Comparison of ENCODE assay signal across 18 cellular contexts in the genomic region with DNA sequence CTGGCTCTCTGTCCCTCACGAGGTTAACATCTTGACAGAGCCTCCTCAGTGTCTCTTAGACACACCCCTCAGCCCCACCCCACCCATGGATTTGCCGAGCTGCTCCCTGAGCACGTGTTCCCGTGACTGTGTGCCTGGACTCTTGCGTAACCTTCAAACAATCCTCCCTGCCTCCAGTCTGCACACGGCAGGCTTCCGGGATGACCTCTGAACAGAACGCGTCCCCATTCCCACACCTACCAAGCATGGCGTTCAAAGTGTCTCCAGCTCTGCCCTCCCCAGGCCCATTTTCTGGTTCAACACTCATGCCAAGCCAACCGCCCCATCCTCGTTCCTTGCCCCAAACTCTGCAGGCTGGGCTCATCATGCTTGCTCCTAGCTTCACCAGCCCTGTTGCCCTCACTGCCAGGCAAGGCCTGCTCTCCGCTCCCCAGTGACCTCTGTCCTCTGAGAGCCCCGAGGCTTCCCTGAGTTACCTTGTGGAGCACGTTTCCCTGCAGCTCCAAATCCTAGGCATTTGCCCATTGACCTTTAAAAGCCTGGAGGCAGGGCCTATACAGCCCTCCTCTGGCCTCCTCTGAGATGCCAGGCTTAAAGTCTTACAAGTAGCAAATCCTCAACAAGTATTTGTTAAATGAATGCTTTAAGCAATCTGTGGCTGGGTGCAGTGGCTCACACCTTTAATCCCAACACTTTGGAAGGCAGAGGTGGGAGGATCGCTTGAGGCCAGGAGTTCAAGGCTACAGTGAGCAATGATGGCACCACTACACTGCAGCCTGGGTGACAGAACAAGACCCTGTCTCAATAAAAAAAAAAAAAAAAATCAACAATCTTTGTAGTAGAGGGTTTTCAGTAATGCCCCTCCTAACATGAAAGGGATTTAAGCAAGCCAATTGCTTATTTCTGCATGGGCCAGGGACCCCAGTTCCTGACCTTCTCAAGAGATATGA. TPM values are rescaled to one million over a fixed set of nuclear protein-coding genes. Genes with fewer than 3 reads are reported as not detected.
DNase-seq lines count a peak whose midpoint lies in the region; ATAC-seq and TF ChIP-seq lines count a peak whose summit lies in the region.
"Had no signal": no experiment of that assay in that cellular context is flagged by ENCODE, and none has a peak within 500 bp of the region (broad histone marks: within the 10 kb centered on the region; RNA-seq: fewer than 3 reads in every experiment).

No MANE protein-coding gene starts in this region.

- H4K20me1 ChIP-seq in neural progenitor cell (ENCODE audit: low read depth) = no peaks in the 10 kb centered on the region

- TF ChIP-seq CTCF in fibroblast of mammary gland (conservative IDR thresholded peaks at IDR 0.05; ENCODE audit: control insufficient read depth, insufficient read depth, low read depth, low read length) (no peak), neural progenitor cell (IDR thresholded peaks at IDR 0.05) (no peak)

- DNase-seq in ELF-1 (ENCODE audit: low read depth, low spot score) = peak; percentile 29
- peak; percentile 45 for DNase-seq in NOMO-1 treated with dmso at 0.1 percent for 144 hours (lab: John Stamatoyannopoulos, UW; ENCODE audit: unreplicated experiment)
- peak; percentile 48 for DNase-seq in fibroblast of mammary gland (ENCODE audit: low read depth)
- no peak for DNase-seq in neural progenitor cell (ENCODE audit: low spot score)
- DNase-seq in NCI-H1092 (lab: John Stamatoyannopoulos, UW) = no peak
- DNase-seq in SHP77 treated with DMSO at 0.1 percent for 48 hours (lab: John Stamatoyannopoulos, UW) = no peak
- DNase-seq in D341Med (ENCODE audit: low spot score) = no peak
- DNase-seq: activated CD8-positive, alpha-beta memory T cell treated with anti-CD3 and anti-CD28 coated beads for 24 hours; mammary epithelial cell; NCI-H1930; ovary; stimulated activated CD4-positive, alpha-beta T cell treated with anti-CD3 and anti-CD28 coated beads, Interleukin-1b, Interleukin-23, amount 100 ng/mL, for 48 hours; T1000 had no signal

- ATAC-seq in GM21528 (IDR thresholded peaks at IDR 0.05; ENCODE audit: low FRiP score, unreplicated experiment) = no peak

- peaks cover 14% of the 10 kb centered on the region for H3K27me3 Mint-ChIP-seq in neural progenitor cell (ENCODE audit: insufficient read depth, low read depth)

- no peaks in the 10 kb centered on the region for H3K9me3 ChIP-seq in neural progenitor cell (ENCODE audit: low read depth)
- H3K9me3 ChIP-seq: ovary had no signal

- H3K9ac ChIP-seq in neural progenitor cell = no peak overlapping the region

- H3F3A ChIP-seq in neural progenitor cell (ENCODE audit: low read depth) = no peaks in the 10 kb centered on the region

- H3K27ac ChIP-seq in neural progenitor cell = no peak overlapping the region
- H3K27ac ChIP-seq: coronary artery, ovary had no signal

- peak overlapping the region; percentile 90 for H3K27ac Mint-ChIP-seq in neural progenitor cell
- H3K27ac Mint-ChIP-seq: activated naive CD8-positive, alpha-beta T cell; stimulated activated memory B cell treated with anti-CD40 and anti-IgM and Interleukin-4, amounts not matched to agents 10 μg/mL and 1 μg/mL and 100 μg/mL, for 72 hours had no signal

- H3K4me1 ChIP-seq in neural progenitor cell = peaks cover 4% of the 10 kb centered on the region

- no peak overlapping the region for H3K4me3 ChIP-seq in fibroblast of mammary gland (ENCODE audit: control insufficient read depth, low read depth, low read length)
- no peak overlapping the region for H3K4me3 ChIP-seq in neural progenitor cell
- H3K4me3 ChIP-seq: coronary artery, ovary had no signal

- H3K4me2 ChIP-seq in neural progenitor cell = no peak overlapping the region

- H3K36me3 Mint-ChIP-seq in neural progenitor cell = no peaks in the 10 kb centered on the region
- H3K36me3 Mint-ChIP-seq: activated naive CD8-positive, alpha-beta T cell; stimulated activated memory B cell treated with anti-CD40 and anti-IgM and Interleukin-4, amounts not matched to agents 10 μg/mL and 1 μg/mL and 100 μg/mL, for 72 hours had no signal

- H2AFZ ChIP-seq in neural progenitor cell (replicated peaks) = no peak overlapping the region

- H3K9me3 Mint-ChIP-seq in neural progenitor cell = no peaks in the 10 kb centered on the region

- H3K4me3 Mint-ChIP-seq in neural progenitor cell = no peak overlapping the region
- H3K4me3 Mint-ChIP-seq: activated naive CD8-positive, alpha-beta T cell; stimulated activated memory B cell treated with anti-CD40 and anti-IgM and Interleukin-4, amounts not matched to agents 10 μg/mL and 1 μg/mL and 100 μg/mL, for 72 hours had no signal

- no peaks in the 10 kb centered on the region for H3K27me3 ChIP-seq in neural progenitor cell
- H3K27me3 ChIP-seq: ovary had no signal

- H3K79me2 ChIP-seq in neural progenitor cell (ENCODE audit: low read depth) = no peaks in the 10 kb centered on the region

- H3K4me1 Mint-ChIP-seq in neural progenitor cell = peaks cover 17% of the 10 kb centered on the region
- H3K4me1 Mint-ChIP-seq: stimulated activated memory B cell treated with anti-CD40 and anti-IgM and Interleukin-4, amounts not matched to agents 10 μg/mL and 1 μg/mL and 100 μg/mL, for 72 hours had no signal

- no peaks in the 10 kb centered on the region for H3K36me3 ChIP-seq in neural progenitor cell
- H3K36me3 ChIP-seq: ovary had no signal

RNA-seq across cellular contexts. Expression of gene AGT, which starts 5.0 kb away (rescaled TPM):
- total RNA-seq in neural progenitor cell (ENCODE audit: low replicate concordance) = 0.15 and 0.80 TPM in 2 replicates

RNA-seq across cellular contexts. Expression of gene CAPN9, which starts 38.3 kb away (rescaled TPM):
- 0.15 and 0.19 TPM in 2 replicates for total RNA-seq in neural progenitor cell (ENCODE audit: low replicate concordance)
- total RNA-seq: HT1080, mammary epithelial cell had no signal

Comparison
In these comparisons a context has a peak if more than half of its experiments do, and no peak if none do; other contexts are left out.
1. DNase-seq: peak in ELF-1 (single experiment), NOMO-1 treated with dmso at 0.1 percent for 144 hours (single experiment) and fibroblast of mammary gland (single experiment); none in neural progenitor cell (single experiment), NCI-H1092 (single experiment), SHP77 treated with DMSO at 0.1 percent for 48 hours (single experiment) and D341Med (single experiment).